Comparison of ENCODE assay signal across 17 cellular contexts in the genomic region with DNA sequence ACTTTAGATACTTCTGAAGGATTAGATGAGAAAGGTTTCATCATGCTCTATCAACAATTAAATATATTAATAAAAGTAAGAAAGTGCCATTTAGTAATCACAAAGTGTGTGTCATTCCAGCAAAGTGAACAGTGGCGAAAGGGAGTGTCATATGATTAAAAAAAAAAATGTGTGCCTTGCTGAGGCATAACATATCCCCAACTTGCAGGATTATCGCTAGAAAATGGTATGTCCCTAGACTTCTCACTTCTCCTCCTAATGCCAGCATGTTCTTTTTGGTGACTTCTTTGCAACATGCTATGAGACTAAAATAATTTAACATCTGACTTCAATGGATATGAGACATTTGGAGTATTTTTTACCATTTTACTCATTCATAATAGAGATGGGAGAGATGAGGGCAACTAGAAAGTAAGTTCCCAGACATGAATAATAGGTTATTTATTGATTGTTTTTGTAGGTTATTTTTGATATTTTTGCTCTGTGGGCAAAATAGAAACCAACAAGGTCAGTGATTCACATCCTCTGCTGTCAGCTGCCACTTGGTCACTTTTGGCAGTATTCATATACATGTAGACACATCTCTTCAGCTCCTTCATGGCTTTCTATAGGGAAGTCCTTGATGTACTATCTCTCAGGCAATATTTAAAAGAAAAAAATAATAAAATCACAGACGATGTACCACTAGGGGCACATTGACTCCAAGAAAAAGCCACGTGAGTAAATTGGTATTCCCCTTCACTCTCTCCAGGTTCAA.
DNase-seq lines count a peak whose midpoint lies in the region; ATAC-seq and TF ChIP-seq lines count a peak whose summit lies in the region.
"Had no signal": no experiment of that assay in that cellular context is flagged by ENCODE, and none has a peak within 500 bp of the region (broad histone marks: within the 10 kb centered on the region; RNA-seq: fewer than 3 reads in every experiment).

No MANE protein-coding gene starts in this region.

- DNase-seq in NCI-H2081 (lab: John Stamatoyannopoulos, UW) (no peak), tibial artery (no peak), omental fat pad (ENCODE audit: low spot score) (no peak), GM23248 (no peak)
- DNase-seq: activated CD4-positive, alpha-beta T cell treated with anti-CD3 and anti-CD28 coated beads for 36 hours; activated T-cell treated with anti-CD3 and anti-CD28 coated beads, Interleukin-2, amount 50 U/mL, for 24 hours; cerebellar nuclear complex; immature natural killer cell; mesenchymal stem cell; nucleus accumbens; SHP77; stimulated activated naive B cell treated with anti-CD40 and anti-IgM and Interleukin-4, amounts not matched to agents 10 μg/mL and 1 μg/mL and 100 μg/mL, for 72 hours; T-helper 2 cell had no signal

- ATAC-seq in GM19397 (IDR thresholded peaks at IDR 0.05; ENCODE audit: unreplicated experiment): peak; percentile 79
- ATAC-seq in HG02938 (IDR thresholded peaks at IDR 0.05; ENCODE audit: unreplicated experiment): peak; percentile 81
- peak; percentile 77 for ATAC-seq in HG03521 (IDR thresholded peaks at IDR 0.05; ENCODE audit: unreplicated experiment)
- no peak for ATAC-seq in omental fat pad (ENCODE audit: low FRiP score)
- ATAC-seq: activated CD4-positive, alpha-beta T cell treated with anti-CD3 and anti-CD28 coated beads for 36 hours; stimulated activated naive B cell treated with anti-CD40 and anti-IgM and Interleukin-4, amounts not matched to agents 10 μg/mL and 1 μg/mL and 100 μg/mL, for 72 hours had no signal

- peak; percentile 11; the same call in 1 of the 3 replicates for TF ChIP-seq CTCF in GM12872 (IDR thresholded peaks at IDR 0.05; ENCODE audit: insufficient read depth, low read depth, low read length)
- TF ChIP-seq CTCF in tibial artery (IDR thresholded peaks at IDR 0.05): no peak
- no peak for TF ChIP-seq CTCF in omental fat pad (IDR thresholded peaks at IDR 0.05)

- in situ Hi-C loops in GM23248 (cut with MboI): no loop called here

- H3K4me1 ChIP-seq in tibial artery (no peaks in the 10 kb centered on the region), GM23248 (ENCODE audit: insufficient read depth) (no peaks in the 10 kb centered on the region)

- H3K36me3 ChIP-seq in tibial artery (no peaks in the 10 kb centered on the region), GM23248 (ENCODE audit: low read depth) (no peaks in the 10 kb centered on the region)

- H3F3A ChIP-seq in GM23248 (ENCODE audit: insufficient read depth): no peaks in the 10 kb centered on the region

- no peak overlapping the region for H3K4me2 ChIP-seq in GM23248 (ENCODE audit: unreplicated experiment)

- H3K4me3 ChIP-seq in tibial artery (no peak overlapping the region), GM23248 (no peak overlapping the region)

- no peak overlapping the region for H2AFZ ChIP-seq in GM23248

- no peak overlapping the region for H3K9ac ChIP-seq in GM23248

- H3K27me3 ChIP-seq in tibial artery: no peaks in the 10 kb centered on the region
- peaks cover 2% of the 10 kb centered on the region; the same call in 1 of the 2 replicates for H3K27me3 ChIP-seq in GM23248 (replicated peaks; ENCODE audit: insufficient read depth)

- no peaks in the 10 kb centered on the region for H3K79me2 ChIP-seq in GM23248 (ENCODE audit: insufficient read depth)

- H4K20me1 ChIP-seq in GM23248 (ENCODE audit: insufficient read depth): no peaks in the 10 kb centered on the region

- 39 to 40% methylated on average over 4 of the region's 4 CpGs for WGBS in GM23248 (ENCODE audit: low coverage in 1 of 2, low lambda C conversion rate in 2 of 2, missing lambda C conversion rate in 2 of 2), 2 experiments

- intact Hi-C loops in tibial artery (cut with DNase I; ENCODE audit: low total_unique reads): no loop called here

- H3K27ac ChIP-seq in tibial artery: no peak overlapping the region
- H3K27ac ChIP-seq in GM23248: no peak overlapping the region

- no peaks in the 10 kb centered on the region for H3K9me2 ChIP-seq in GM23248 (ENCODE audit: insufficient read depth)

- H3K9me3 ChIP-seq in tibial artery: no peaks in the 10 kb centered on the region
- no peaks in the 10 kb centered on the region for H3K9me3 ChIP-seq in GM23248 (ENCODE audit: low read depth)
